In the genomic region with DNA sequence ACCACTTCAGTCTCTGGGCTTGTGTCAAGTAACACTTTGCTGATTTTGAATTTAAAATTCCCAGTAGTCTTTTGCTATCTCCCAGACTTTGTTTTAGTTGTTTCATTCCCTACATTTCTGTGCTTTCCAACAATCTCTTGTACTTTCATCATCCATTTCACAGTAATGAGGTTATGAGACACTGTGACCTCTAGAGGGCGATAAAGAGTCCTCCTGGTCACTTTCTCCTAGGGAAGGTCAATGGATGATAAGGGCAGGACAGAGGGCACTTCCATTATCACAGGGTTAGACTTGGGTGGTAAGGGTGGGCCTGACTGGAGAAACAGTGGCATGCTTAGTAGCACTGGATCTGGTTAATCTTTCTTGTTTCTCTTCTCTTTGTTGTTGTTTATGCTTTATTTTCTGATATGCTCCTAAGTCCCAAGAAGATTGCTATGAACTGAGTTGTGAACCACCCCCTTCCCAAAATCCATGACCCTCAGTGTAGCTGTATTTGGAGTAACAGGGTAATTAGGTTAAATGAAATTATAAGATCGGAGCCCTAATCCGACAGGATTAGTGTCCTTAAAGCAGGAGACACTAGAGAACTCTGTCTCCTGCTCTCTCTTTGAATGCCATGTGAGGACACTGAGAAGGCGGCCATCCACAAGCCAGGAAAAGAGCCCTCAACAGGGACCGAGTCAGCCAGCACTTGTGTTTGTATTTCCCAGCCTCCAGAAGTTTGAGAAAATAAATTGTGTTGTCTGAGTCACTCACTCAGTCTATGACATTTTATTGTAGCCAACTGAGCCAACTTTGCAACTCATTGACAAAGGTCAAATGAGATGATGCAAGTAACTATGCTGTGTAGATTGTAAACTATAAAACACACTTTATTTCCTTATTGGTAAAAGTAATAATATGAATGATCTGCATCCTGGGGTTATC, we compare ENCODE assay signal across 8 cellular contexts.
DNase-seq lines count a peak whose midpoint lies in the region; ATAC-seq, FAIRE-seq and TF ChIP-seq lines count a peak whose summit lies in the region.

No MANE protein-coding gene starts in this region.

- DNase-seq in A549 (ENCODE audit: low read depth in 1 of 2, low spot score in 1 of 2) (peak; percentile 6 to 40), GM12865 (ENCODE audit: low read depth) (peak; percentile 36), NCI-H82 (lab: John Stamatoyannopoulos, UW) (peak; percentile 85), erythroblast (lab: John Stamatoyannopoulos, UW) (peak; percentile 35 to 67), osteoblast (ENCODE audit: insufficient read length, low spot score, missing footprints) (peak; percentile 1), sigmoid colon (no peak), HTR-8/SVneo (ENCODE audit: insufficient read length, low spot score) (no peak)

- peak in 1 of 2 experiments; percentile 68; a peak in 3 of 6 replicates for ATAC-seq in A549
- peak; percentile 80 for ATAC-seq in HG02884 (IDR thresholded peaks at IDR 0.05; ENCODE audit: unreplicated experiment)

- no peaks in the 10 kb centered on the region for H3K4me1 ChIP-seq in A549
- H3K4me1 ChIP-seq in osteoblast (ENCODE audit: insufficient read depth, low read length), result no peaks in the 10 kb centered on the region
- no peaks in the 10 kb centered on the region for H3K4me1 ChIP-seq in sigmoid colon

- peak in 1 of 2 experiments; percentile 35; a peak in 2 of 5 replicates for TF ChIP-seq RAD21 in A549 (conservative IDR thresholded peaks at IDR 0.05 in 1 of 2, IDR thresholded peaks at IDR 0.05 in 1 of 2)

- FAIRE-seq in A549 (lab: Jason Lieb, UNC) (no peak), HTR-8/SVneo (lab: Jason Lieb, UNC) (no peak)

- TF ChIP-seq EP300 in A549 (IDR thresholded peaks at IDR 0.05), result no peak
- no peak for TF ChIP-seq EP300 in sigmoid colon (IDR thresholded peaks at IDR 0.05)

- H2AFZ ChIP-seq in osteoblast (ENCODE audit: low read length), result no peak overlapping the region

- H3K4me2 ChIP-seq in A549 (no peak overlapping the region), osteoblast (ENCODE audit: insufficient read depth, low read length) (no peak overlapping the region)

- no peak for TF ChIP-seq POLR2A in A549 (IDR thresholded peaks at IDR 0.05; ENCODE audit: low read length)
- no peak for TF ChIP-seq POLR2A in erythroblast (IDR thresholded peaks at IDR 0.05; ENCODE audit: low read length)
- no peak for TF ChIP-seq POLR2A in sigmoid colon (IDR thresholded peaks at IDR 0.05)

- H3K27ac ChIP-seq in A549 (no peak overlapping the region), osteoblast (ENCODE audit: low read depth, low read length) (no peak overlapping the region), sigmoid colon (no peak overlapping the region)

- no peaks in the 10 kb centered on the region for H3K79me2 ChIP-seq in osteoblast (ENCODE audit: insufficient read depth, low read length)

- H4K20me1 ChIP-seq in osteoblast (ENCODE audit: insufficient read depth, low read length), result no peaks in the 10 kb centered on the region

- H3K4me3 ChIP-seq in A549, result no peak overlapping the region
- no peak overlapping the region for H3K4me3 ChIP-seq in GM12865 (ENCODE audit: low read depth, low read length)
- no peak overlapping the region for H3K4me3 ChIP-seq in osteoblast (ENCODE audit: insufficient read depth, low read length)
- H3K4me3 ChIP-seq in sigmoid colon, result no peak overlapping the region

- intact Hi-C loops in sigmoid colon (cut with DNase I), result no loop called here

- POLR2A ChIA-PET in A549 (lab: Yijun Ruan, JAX), result no interaction called here

- TF ChIP-seq CTCF in A549 (IDR thresholded peaks at IDR 0.05), result 0 out of 3 replicates have a peak, but pooled peaks have one; percentile 11
- TF ChIP-seq CTCF in GM12865 (IDR thresholded peaks at IDR 0.05; ENCODE audit: insufficient read depth, low read depth, low read length, missing control alignments), result peak; percentile 70
- TF ChIP-seq CTCF in osteoblast (IDR thresholded peaks at IDR 0.05; ENCODE audit: extremely low read depth, low read depth, low read length), result peak; percentile 42
- TF ChIP-seq CTCF in sigmoid colon (IDR thresholded peaks at IDR 0.05), result peak in 1 of 4 experiments; percentile 18

- CTCF ChIA-PET in A549 (lab: Yijun Ruan, JAX), result interaction anchor here (1.8 kb wide), 1 partner anchor 668 kb away, joined by 3 read pairs; no protein-coding TSS in a partner anchor

- H3K36me3 ChIP-seq in osteoblast (ENCODE audit: insufficient read depth, low read length) (no peaks in the 10 kb centered on the region), sigmoid colon (no peaks in the 10 kb centered on the region)

- WGBS in A549 (ENCODE audit: missing lambda C conversion rate), result 13% methylated on average over 5 of the region's 5 CpGs
- 37 to 51% methylated on average over 5 of the region's 5 CpGs for WGBS in sigmoid colon, 2 donors

- no peaks in the 10 kb centered on the region for H3K27me3 ChIP-seq in osteoblast (ENCODE audit: insufficient read depth, low read length)
- H3K27me3 ChIP-seq in sigmoid colon, result no peaks in the 10 kb centered on the region

- no peaks in the 10 kb centered on the region for H3K9me3 ChIP-seq in A549
- no peaks in the 10 kb centered on the region for H3K9me3 ChIP-seq in osteoblast (ENCODE audit: low read depth, low read length)
- no peaks in the 10 kb centered on the region for H3K9me3 ChIP-seq in sigmoid colon

TF ChIP-seq in A549, 52 proteins besides CTCF, POLR2A, EP300 and RAD21:
- TF ChIP-seq POLR2AphosphoS2 (conservative IDR thresholded peaks at IDR 0.05; ENCODE audit: low read length), result no peak
- TF ChIP-seq SREBF2 (IDR thresholded peaks at IDR 0.05), result no peak
- no peak for TF ChIP-seq HOXB13 (CRISPR knock-in tag; IDR thresholded peaks at IDR 0.05; ENCODE audit: low read depth)
- TF ChIP-seq KDM1A (IDR thresholded peaks at IDR 0.05; ENCODE audit: low read depth), result no peak
- TF ChIP-seq FOXS1 (CRISPR knock-in tag; IDR thresholded peaks at IDR 0.05), result no peak
- no peak for TF ChIP-seq ESRRA (IDR thresholded peaks at IDR 0.05; ENCODE audit: borderline replicate concordance, low read length)
- TF ChIP-seq, protein P1, sequence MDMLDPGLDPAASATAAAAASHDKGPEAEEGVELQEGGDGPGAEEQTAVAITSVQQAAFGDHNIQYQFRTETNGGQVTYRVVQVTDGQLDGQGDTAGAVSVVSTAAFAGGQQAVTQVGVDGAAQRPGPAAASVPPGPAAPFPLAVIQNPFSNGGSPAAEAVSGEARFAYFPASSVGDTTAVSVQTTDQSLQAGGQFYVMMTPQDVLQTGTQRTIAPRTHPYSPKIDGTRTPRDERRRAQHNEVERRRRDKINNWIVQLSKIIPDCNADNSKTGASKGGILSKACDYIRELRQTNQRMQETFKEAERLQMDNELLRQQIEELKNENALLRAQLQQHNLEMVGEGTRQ (IDR thresholded peaks at IDR 0.05), result no peak
- TF ChIP-seq HEYL (CRISPR knock-in tag; IDR thresholded peaks at IDR 0.05), result no peak
- no peak for TF ChIP-seq HOXB5 (CRISPR knock-in tag; IDR thresholded peaks at IDR 0.05)
- no peak for TF ChIP-seq TFCP2L1 (CRISPR knock-in tag; IDR thresholded peaks at IDR 0.05)
- TF ChIP-seq FOSB (CRISPR knock-in tag; IDR thresholded peaks at IDR 0.05), result no peak
- TF ChIP-seq RCOR1 (IDR thresholded peaks at IDR 0.05; ENCODE audit: low read depth, low read length), result no peak
- no peak for TF ChIP-seq CEBPB (IDR thresholded peaks at IDR 0.05)

Comparison
In these comparisons a context has a peak if more than half of its experiments do, and no peak if none do; other contexts are left out.
1. DNase-seq: peak in A549 (2 of 2), GM12865 (single experiment), NCI-H82 (single experiment), erythroblast (2 of 2) and osteoblast (single experiment); none in sigmoid colon (single experiment) and HTR-8/SVneo (single experiment).